ENCODE assay signal across 1 cellular context in genomic region chr1:101993703-101994102, GRCh38.
TF ChIP-seq lines count a peak whose summit lies in the region.

No MANE protein-coding gene starts in this region.

TF ChIP-seq in GM23338, 12 proteins besides CTCF, POLR2A, EP300 and RAD21 (continued from another document):
- TF ChIP-seq ZNF462 (CRISPR knock-in tag; IDR thresholded peaks at IDR 0.05) (no peak), ZNF331 (CRISPR knock-in tag; IDR thresholded peaks at IDR 0.05; ENCODE audit: low read depth) (no peak), CREB1 (CRISPR knock-in tag; IDR thresholded peaks at IDR 0.05; ENCODE audit: low read depth) (no peak), EZH2 (IDR thresholded peaks at IDR 0.05; ENCODE audit: low read depth, unreplicated experiment) (no peak), ETS1 (IDR thresholded peaks at IDR 0.05) (no peak), EZH2phosphoT487 (IDR thresholded peaks at IDR 0.05; ENCODE audit: unreplicated experiment) (no peak)
